Comparison of ENCODE assay signal across 8 cellular contexts in the genomic region with DNA sequence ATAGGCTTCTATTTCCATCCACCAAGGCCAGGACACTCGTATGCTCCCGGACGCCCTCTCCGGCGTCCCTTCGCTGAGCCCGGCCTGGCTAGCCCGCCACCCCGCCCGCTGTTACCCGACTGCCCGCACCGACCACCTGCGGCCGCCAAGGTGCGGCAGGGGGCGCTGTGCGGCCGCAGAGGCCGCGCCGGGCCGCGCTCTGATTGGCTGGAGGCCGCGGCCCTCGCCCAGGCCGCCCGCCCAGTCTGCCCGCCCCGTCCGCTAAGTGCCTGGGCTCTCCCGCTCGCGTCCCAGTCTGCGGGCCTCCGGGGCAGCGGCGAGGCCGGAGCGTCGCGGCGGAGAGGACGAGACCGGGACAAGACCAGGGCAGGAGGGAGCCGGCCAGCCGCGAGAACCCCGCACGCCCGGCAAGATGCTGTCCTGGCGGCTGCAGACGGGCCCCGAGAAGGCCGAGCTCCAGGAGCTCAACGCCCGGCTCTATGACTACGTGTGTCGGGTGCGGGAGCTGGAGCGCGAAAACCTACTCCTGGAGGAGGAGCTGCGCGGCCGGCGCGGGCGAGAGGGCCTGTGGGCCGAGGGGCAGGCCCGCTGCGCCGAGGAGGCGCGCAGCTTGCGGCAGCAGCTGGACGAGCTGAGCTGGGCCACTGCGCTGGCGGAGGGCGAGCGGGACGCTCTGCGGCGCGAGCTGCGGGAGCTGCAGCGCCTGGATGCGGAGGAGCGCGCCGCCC. TPM values are rescaled to one million over a fixed set of nuclear protein-coding genes. Genes with fewer than 3 reads are reported as not detected.
DNase-seq lines count a peak whose midpoint lies in the region; ATAC-seq lines count a peak whose summit lies in the region.

A gene with protein sequence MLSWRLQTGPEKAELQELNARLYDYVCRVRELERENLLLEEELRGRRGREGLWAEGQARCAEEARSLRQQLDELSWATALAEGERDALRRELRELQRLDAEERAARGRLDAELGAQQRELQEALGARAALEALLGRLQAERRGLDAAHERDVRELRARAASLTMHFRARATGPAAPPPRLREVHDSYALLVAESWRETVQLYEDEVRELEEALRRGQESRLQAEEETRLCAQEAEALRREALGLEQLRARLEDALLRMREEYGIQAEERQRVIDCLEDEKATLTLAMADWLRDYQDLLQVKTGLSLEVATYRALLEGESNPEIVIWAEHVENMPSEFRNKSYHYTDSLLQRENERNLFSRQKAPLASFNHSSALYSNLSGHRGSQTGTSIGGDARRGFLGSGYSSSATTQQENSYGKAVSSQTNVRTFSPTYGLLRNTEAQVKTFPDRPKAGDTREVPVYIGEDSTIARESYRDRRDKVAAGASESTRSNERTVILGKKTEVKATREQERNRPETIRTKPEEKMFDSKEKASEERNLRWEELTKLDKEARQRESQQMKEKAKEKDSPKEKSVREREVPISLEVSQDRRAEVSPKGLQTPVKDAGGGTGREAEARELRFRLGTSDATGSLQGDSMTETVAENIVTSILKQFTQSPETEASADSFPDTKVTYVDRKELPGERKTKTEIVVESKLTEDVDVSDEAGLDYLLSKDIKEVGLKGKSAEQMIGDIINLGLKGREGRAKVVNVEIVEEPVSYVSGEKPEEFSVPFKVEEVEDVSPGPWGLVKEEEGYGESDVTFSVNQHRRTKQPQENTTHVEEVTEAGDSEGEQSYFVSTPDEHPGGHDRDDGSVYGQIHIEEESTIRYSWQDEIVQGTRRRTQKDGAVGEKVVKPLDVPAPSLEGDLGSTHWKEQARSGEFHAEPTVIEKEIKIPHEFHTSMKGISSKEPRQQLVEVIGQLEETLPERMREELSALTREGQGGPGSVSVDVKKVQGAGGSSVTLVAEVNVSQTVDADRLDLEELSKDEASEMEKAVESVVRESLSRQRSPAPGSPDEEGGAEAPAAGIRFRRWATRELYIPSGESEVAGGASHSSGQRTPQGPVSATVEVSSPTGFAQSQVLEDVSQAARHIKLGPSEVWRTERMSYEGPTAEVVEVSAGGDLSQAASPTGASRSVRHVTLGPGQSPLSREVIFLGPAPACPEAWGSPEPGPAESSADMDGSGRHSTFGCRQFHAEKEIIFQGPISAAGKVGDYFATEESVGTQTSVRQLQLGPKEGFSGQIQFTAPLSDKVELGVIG (N-terminal part only) (plus strand): TSS at position 293 of the 728 bp plus-strand sequence. CDS start 120 bp downstream, at position 413.

- H3K27me3 ChIP-seq in skeletal muscle tissue (ENCODE audit: control insufficient read depth in 3 of 3, insufficient read depth in 3 of 3, low read length in 3 of 3), result peaks cover 0 to 7% (median 2%) of the 10 kb centered on the region in 3 donors

- DNase-seq in GDM1 (lab: John Stamatoyannopoulos, UW), result peak; percentile 53
- DNase-seq in HuH-7.5 (ENCODE audit: low spot score), result peak; percentile 100
- DNase-seq in SHP77 (lab: John Stamatoyannopoulos, UW), result peak; percentile 69 to 83
- peak in 1 of 2 donors; percentile 19 for DNase-seq in central memory CD8-positive, alpha-beta T cell (ENCODE audit: low spot score in 2 of 2)
- DNase-seq in islet precursor cell, result peak; percentile 94
- DNase-seq in NK-92 (lab: John Stamatoyannopoulos, UW; ENCODE audit: unreplicated experiment), result no peak

- peak within 1 kb of the TSS; percentile 83 to 97 (median 93) for H3K9ac ChIP-seq in skeletal muscle tissue (ENCODE audit: low read depth in 1 of 3, low read length in 3 of 3)

- H3K9me3 Mint-ChIP-seq in central memory CD8-positive, alpha-beta T cell, result no peaks in the 10 kb centered on the region

- peaks cover 27 to 50% (median 29%) of the 10 kb centered on the region in 3 donors for H3K4me1 ChIP-seq in skeletal muscle tissue (ENCODE audit: control insufficient read depth in 3 of 3, insufficient read depth in 3 of 3, low read length in 3 of 3)

- peaks cover 16% of the 10 kb centered on the region for H3K36me3 Mint-ChIP-seq in central memory CD8-positive, alpha-beta T cell (ENCODE audit: insufficient read depth)

- H3K4me3 ChIP-seq in skeletal muscle tissue (ENCODE audit: low read length in 3 of 3), result peak within 1 kb of the TSS; percentile 76 to 93 (median 87)

- H3K4me3 Mint-ChIP-seq in central memory CD8-positive, alpha-beta T cell, result peak within 1 kb of the TSS; percentile 70

- peak within 1 kb of the TSS; percentile 93 for H3K27ac ChIP-seq in skeletal muscle tissue (ENCODE audit: low read depth, low read length)

- H3K36me3 ChIP-seq in skeletal muscle tissue (ENCODE audit: control insufficient read depth in 3 of 3, insufficient read depth in 3 of 3, low read length in 3 of 3), result peaks cover 0 to 8% (median 3%) of the 10 kb centered on the region in 3 donors

- H3K4me1 Mint-ChIP-seq in central memory CD8-positive, alpha-beta T cell, result peaks cover 9% of the 10 kb centered on the region

- H3K27me3 Mint-ChIP-seq in central memory CD8-positive, alpha-beta T cell, result peaks cover 44% of the 10 kb centered on the region

- ATAC-seq in GM21576 (IDR thresholded peaks at IDR 0.05; ENCODE audit: unreplicated experiment), result peak; percentile 79
- ATAC-seq in central memory CD8-positive, alpha-beta T cell (replicated peaks; ENCODE audit: extremely low read depth, poor library complexity, severe bottlenecking), result no peak

- H3K9me3 ChIP-seq in skeletal muscle tissue (ENCODE audit: control insufficient read depth in 3 of 3, low read length in 3 of 3), result no peaks in the 10 kb centered on the region

- H3K27ac Mint-ChIP-seq in central memory CD8-positive, alpha-beta T cell (ENCODE audit: low read depth), result peak within 1 kb of the TSS; percentile 89

RNA-seq across cellular contexts. Expression of the gene that starts here (rescaled TPM):
- 53.2 TPM for total RNA-seq in skeletal muscle tissue
